In genomic region chr13:77374786-77375185, GRCh38 we compare ENCODE assay signal across 11 cellular contexts. TPM values are rescaled to one million over a fixed set of nuclear protein-coding genes. Genes with fewer than 3 reads are reported as not detected.
DNase-seq lines count a peak whose midpoint lies in the region; ATAC-seq, FAIRE-seq and TF ChIP-seq lines count a peak whose summit lies in the region.
"Had no signal": no experiment of that assay in that cellular context is flagged by ENCODE, and none has a peak within 500 bp of the region (broad histone marks: within the 10 kb centered on the region; RNA-seq: fewer than 3 reads in every experiment).

No MANE protein-coding gene starts in this region.

- TF ChIP-seq POLR2A in GM12891 (IDR thresholded peaks at IDR 0.05; ENCODE audit: low read depth, low read length), result no peak

- intact Hi-C loops in left ventricle myocardium superior (cut with micrococcal nuclease), result no loop called here

- ATAC-seq in GM19463 (IDR thresholded peaks at IDR 0.05; ENCODE audit: unreplicated experiment), result peak; percentile 74
- ATAC-seq in HG03442 (IDR thresholded peaks at IDR 0.05; ENCODE audit: unreplicated experiment), result peak; percentile 88
- no peak for ATAC-seq in left ventricle myocardium superior

- DNase-seq in GM12891 (ENCODE audit: insufficient read length, low spot score) (no peak), cerebellar cortex (ENCODE audit: low spot score) (peak; percentile 55), foreskin melanocyte (no peak), left ventricle myocardium superior (no peak), pons (ENCODE audit: low spot score) (no peak)
- DNase-seq in central memory CD4-positive, alpha-beta T cell, result no peak
- DNase-seq: activated naive CD4-positive, alpha-beta T cell treated with anti-CD3 and anti-CD28 coated beads, Interleukin-2, amount 50 U/mL, for 16 hours; posterior cingulate gyrus; stomach had no signal

- peak; percentile 90 for FAIRE-seq in GM12891 (lab: Jason Lieb, UNC)

TF ChIP-seq in GM12891, 5 proteins besides CTCF, POLR2A, EP300 and RAD21:
- TF ChIP-seq PAX5 (IDR thresholded peaks at IDR 0.05; ENCODE audit: insufficient read depth, low read length, severe bottlenecking) (no peak), POU2F2 (IDR thresholded peaks at IDR 0.05; ENCODE audit: low read depth, low read length) (no peak), TAF1 (IDR thresholded peaks at IDR 0.05; ENCODE audit: low read depth, low read length) (no peak), POLR2AphosphoS5 (IDR thresholded peaks at IDR 0.05; ENCODE audit: low read depth, low read length) (no peak), SPI1 (IDR thresholded peaks at IDR 0.05; ENCODE audit: low read depth, low read length) (no peak)
TF ChIP-seq in GM12891: peak in this region for 0.

RNA-seq across cellular contexts. Expression of gene MYCBP2, which starts 47.9 kb away (rescaled TPM):
- polyA plus RNA-seq in GM12891 (2012; ENCODE audit: low read depth, missing spikeins), result 77.0 TPM
- total RNA-seq in left ventricle myocardium superior, result 44.1 TPM
